29 cellular contexts compared by ENCODE assay signal in the genomic region with DNA sequence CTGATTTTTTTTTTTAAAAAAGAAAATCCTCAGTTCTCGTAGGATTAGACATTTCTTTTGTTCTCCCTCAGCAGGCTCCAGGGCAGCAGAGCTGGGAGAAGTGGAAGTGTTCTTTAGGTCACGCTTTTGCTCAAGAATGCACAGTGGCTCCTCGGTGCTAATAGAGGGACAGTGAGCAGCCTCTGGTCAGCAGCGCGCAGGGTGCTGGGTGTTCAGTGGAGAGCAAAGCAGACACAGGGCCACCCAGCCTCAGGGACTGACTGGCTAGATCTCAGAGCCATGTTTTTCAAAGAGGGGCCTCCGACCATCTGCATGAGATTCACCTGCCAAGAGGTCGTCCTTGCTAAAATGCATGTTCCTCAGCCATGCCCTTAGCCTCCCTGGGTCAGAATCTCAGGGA.
"Had no signal": no experiment of that assay in that cellular context is flagged by ENCODE, and none has a peak within 500 bp of the region (broad histone marks: within the 10 kb centered on the region; RNA-seq: fewer than 3 reads in every experiment).

No MANE protein-coding gene starts in this region.

- H3K9me3 ChIP-seq: body of pancreas, esophagus squamous epithelium, gastrocnemius medialis, lower lobe of right lung, neutrophil, ovary, prostate gland, right atrium auricular region, spleen, thoracic aorta had no signal

- H3K4me3 ChIP-seq: body of pancreas, esophagus squamous epithelium, gastrocnemius medialis, lower lobe of right lung, ovary, prostate gland, right atrium auricular region, spleen, thoracic aorta had no signal

- H3K27me3 Mint-ChIP-seq: activated naive CD8-positive, alpha-beta T cell treated with anti-CD3 and anti-CD28 coated beads, Interleukin-2, amount 50 U/mL, for 24 hours; effector memory CD8-positive, alpha-beta T cell had no signal

- DNase-seq: activated CD4-positive, alpha-beta T cell treated with anti-CD3 and anti-CD28 coated beads, Interleukin-2, amount 50 U/mL, for 1 hour; activated CD8-positive, alpha-beta T cell treated with anti-CD3 and anti-CD28 coated beads, Interleukin-2, amount 10 ng/mL, durations not matched to agents 7 days and 5 days; activated gamma-delta T cell; activated naive CD4-positive, alpha-beta T cell treated with anti-CD3 and anti-CD28 coated beads, Interleukin-2, amount 50 U/mL, for 16 hours; activated naive CD8-positive, alpha-beta T cell treated with anti-CD3 and anti-CD28 coated beads, Interleukin-2, amount 50 U/mL, for 24 hours; body of pancreas; caudate nucleus; dermis blood vessel endothelial cell; effector memory CD8-positive, alpha-beta T cell; esophagus squamous epithelium; gastrocnemius medialis; hippocampal formation; lower lobe of right lung; natural killer cell; ovary; spleen; stimulated activated CD4-positive, alpha-beta T cell treated with anti-CD3 and anti-CD28 coated beads, Interleukin-4, amount 100 ng/mL, for 1 hour; stimulated activated naive CD4-positive, alpha-beta T cell had no signal

- H3K27ac ChIP-seq: body of pancreas, lower lobe of right lung, neutrophil, ovary, prostate gland, right atrium auricular region, spleen, thoracic aorta, VCaP had no signal

- H3K9me3 Mint-ChIP-seq: activated naive CD8-positive, alpha-beta T cell treated with anti-CD3 and anti-CD28 coated beads, Interleukin-2, amount 50 U/mL, for 24 hours; activated T-helper 1 cell treated with anti-CD3 and anti-CD28 coated beads, Interleukin-12 subunit alpha, Interleukin-12 subunit beta, Interleukin-2, Interleukin-4 antibody, amounts not matched to agents 30 ng/mL and 10 ng/mL and 1 ng/mL, durations not matched to agents 14 hours and 24 hours and 36 hours; effector memory CD8-positive, alpha-beta T cell; mesothelial cell of epicardium; natural killer cell had no signal

- H3K4me1 ChIP-seq: body of pancreas, lower lobe of right lung, prostate gland, right atrium auricular region had no signal

- FAIRE-seq: endothelial cell of umbilical vein, islet of Langerhans had no signal

- H3K27me3 ChIP-seq: body of pancreas, esophagus squamous epithelium, gastrocnemius medialis, neutrophil, ovary, right atrium auricular region, spleen had no signal

- H3K4me3 Mint-ChIP-seq: activated CD8-positive, alpha-beta T cell treated with anti-CD3 and anti-CD28 coated beads, Interleukin-2, amount 10 ng/mL, durations not matched to agents 7 days and 5 days; activated naive CD8-positive, alpha-beta T cell treated with anti-CD3 and anti-CD28 coated beads, Interleukin-2, amount 50 U/mL, for 24 hours; activated T-helper 1 cell treated with anti-CD3 and anti-CD28 coated beads, Interleukin-12 subunit alpha, Interleukin-12 subunit beta, Interleukin-2, Interleukin-4 antibody, amounts not matched to agents 30 ng/mL and 10 ng/mL and 1 ng/mL, durations not matched to agents 14 hours and 24 hours and 36 hours; effector memory CD8-positive, alpha-beta T cell; mesothelial cell of epicardium; natural killer cell had no signal

- H3K4me1 Mint-ChIP-seq: activated naive CD8-positive, alpha-beta T cell treated with anti-CD3 and anti-CD28 coated beads, Interleukin-2, amount 50 U/mL, for 24 hours had no signal

- H3K27ac Mint-ChIP-seq: activated CD8-positive, alpha-beta T cell treated with anti-CD3 and anti-CD28 coated beads, Interleukin-2, amount 10 ng/mL, durations not matched to agents 7 days and 5 days; activated naive CD8-positive, alpha-beta T cell treated with anti-CD3 and anti-CD28 coated beads, Interleukin-2, amount 50 U/mL, for 24 hours; activated T-helper 1 cell treated with anti-CD3 and anti-CD28 coated beads, Interleukin-12 subunit alpha, Interleukin-12 subunit beta, Interleukin-2, Interleukin-4 antibody, amounts not matched to agents 30 ng/mL and 10 ng/mL and 1 ng/mL, durations not matched to agents 14 hours and 24 hours and 36 hours; effector memory CD8-positive, alpha-beta T cell; mesothelial cell of epicardium; natural killer cell had no signal

- H3K36me3 ChIP-seq: esophagus squamous epithelium, gastrocnemius medialis, lower lobe of right lung, neutrophil, ovary, prostate gland, right atrium auricular region, spleen, thoracic aorta had no signal

- ATAC-seq: activated CD4-positive, CD25-positive, alpha-beta regulatory T cell treated with anti-CD3 and anti-CD28 coated beads, Interleukin-2, amount 50 U/mL, for 24 hours; activated CD8-positive, alpha-beta T cell treated with anti-CD3 and anti-CD28 coated beads, Interleukin-2, amount 10 ng/mL, durations not matched to agents 7 days and 5 days; activated naive CD8-positive, alpha-beta T cell treated with anti-CD3 and anti-CD28 coated beads, Interleukin-2, amount 50 U/mL, for 24 hours; body of pancreas; effector memory CD8-positive, alpha-beta T cell; left lobe of liver; natural killer cell had no signal
